15 cellular contexts compared by ENCODE assay signal in genomic region chr12:82055391-82055790, GRCh38.
A peak's percentile ranks its signal among the peaks of the same experiment; 100 is the strongest.
DNase-seq lines count a peak whose midpoint lies in the region; ATAC-seq lines count a peak whose summit lies in the region.
"Had no signal": no experiment of that assay in that cellular context is flagged by ENCODE, and none has a peak within 500 bp of the region (broad histone marks: within the 10 kb centered on the region; RNA-seq: fewer than 3 reads in every experiment).

No MANE protein-coding gene starts in this region.

- no peak overlapping the region for H3K9ac ChIP-seq in mesendoderm (ENCODE audit: low read length)
- H3K9ac ChIP-seq: GM23248 had no signal

- H3K27ac ChIP-seq in mesendoderm (ENCODE audit: low read depth, low read length): no peak overlapping the region
- H3K27ac ChIP-seq: A549, C4-2B, GM23248 had no signal

- H3K27me3 ChIP-seq in mesendoderm (ENCODE audit: insufficient read depth, low read length, poor library complexity): no peaks in the 10 kb centered on the region
- H3K27me3 ChIP-seq: BE2C had no signal

- H3K18ac ChIP-seq in mesendoderm (ENCODE audit: low read length): no peak overlapping the region

- no peak overlapping the region for H3K4ac ChIP-seq in mesendoderm (ENCODE audit: low read depth, low read length)

- H2BK5ac ChIP-seq in mesendoderm (ENCODE audit: low read length): no peak overlapping the region

- no peaks in the 10 kb centered on the region for H3K4me1 ChIP-seq in mesendoderm (ENCODE audit: control insufficient read depth, low read depth, low read length)
- H3K4me1 ChIP-seq: A549, BE2C had no signal

- H3K79me1 ChIP-seq in mesendoderm (ENCODE audit: low read length): no peaks in the 10 kb centered on the region

- no peak overlapping the region for H4K8ac ChIP-seq in mesendoderm (ENCODE audit: low read depth, low read length)

- no peak overlapping the region for H2BK120ac ChIP-seq in mesendoderm (ENCODE audit: low read depth, low read length)

- H2AK5ac ChIP-seq in mesendoderm (ENCODE audit: low read length): no peak overlapping the region

- DNase-seq in activated naive CD4-positive, alpha-beta T cell treated with Interleukin-2 at 50 U/mL for 16 hours: peak; percentile 2
- DNase-seq in activated naive CD4-positive, alpha-beta T cell (lab: John Stamatoyannopoulos, UW): no peak
- DNase-seq in mesendoderm (peak; percentile 59), NCI-H524 (lab: John Stamatoyannopoulos, UW) (no peak)
- DNase-seq: BE2C; CD4-positive, alpha-beta memory T cell; DMS79; GM23248 had no signal

- no peaks in the 10 kb centered on the region for H3K36me3 ChIP-seq in mesendoderm (ENCODE audit: control insufficient read depth, insufficient read depth, low read length)
- H3K36me3 ChIP-seq: BE2C had no signal

- H3K56ac ChIP-seq in mesendoderm (ENCODE audit: low read length): no peak overlapping the region

- ATAC-seq in GM18868 (IDR thresholded peaks at IDR 0.05; ENCODE audit: unreplicated experiment) (peak; percentile 57), GM18870 (IDR thresholded peaks at IDR 0.05; ENCODE audit: unreplicated experiment) (peak; percentile 47), GM18519 (IDR thresholded peaks at IDR 0.05; ENCODE audit: low FRiP score, unreplicated experiment) (no peak)
- ATAC-seq: A549, HCT116, HepG2 had no signal

- H3K23ac ChIP-seq in mesendoderm (ENCODE audit: low read length): no peak overlapping the region

- WGBS in mesendoderm (ENCODE audit: extremely low coverage, insufficient coverage, low lambda C conversion rate): no CpG with 5 or more reads among the region's 1 CpG

- H2BK15ac ChIP-seq in mesendoderm (replicated peaks; ENCODE audit: low read depth): no peak overlapping the region

- H3K4me2 ChIP-seq in mesendoderm (ENCODE audit: low read length): no peak overlapping the region
- H3K4me2 ChIP-seq: A549 had no signal

- H3K79me2 ChIP-seq in mesendoderm (ENCODE audit: control insufficient read depth, insufficient read depth, low read length): no peaks in the 10 kb centered on the region

- H3K4me3 ChIP-seq in mesendoderm (ENCODE audit: low read length): no peak overlapping the region
- H3K4me3 ChIP-seq: A549, GM23248 had no signal

- peak overlapping the region; percentile 56 for H4K5ac ChIP-seq in mesendoderm (ENCODE audit: low read length)

Comparison
In these comparisons a context has a peak if more than half of its experiments do, and no peak if none do; other contexts are left out.
1. DNase-seq: peak in activated naive CD4-positive, alpha-beta T cell treated with Interleukin-2 at 50 U/mL for 16 hours (single experiment) and mesendoderm (single experiment); none in activated naive CD4-positive, alpha-beta T cell (0 of 4) and NCI-H524 (0 of 2).